Comparison of ENCODE assay signal across 11 cellular contexts in the genomic region with DNA sequence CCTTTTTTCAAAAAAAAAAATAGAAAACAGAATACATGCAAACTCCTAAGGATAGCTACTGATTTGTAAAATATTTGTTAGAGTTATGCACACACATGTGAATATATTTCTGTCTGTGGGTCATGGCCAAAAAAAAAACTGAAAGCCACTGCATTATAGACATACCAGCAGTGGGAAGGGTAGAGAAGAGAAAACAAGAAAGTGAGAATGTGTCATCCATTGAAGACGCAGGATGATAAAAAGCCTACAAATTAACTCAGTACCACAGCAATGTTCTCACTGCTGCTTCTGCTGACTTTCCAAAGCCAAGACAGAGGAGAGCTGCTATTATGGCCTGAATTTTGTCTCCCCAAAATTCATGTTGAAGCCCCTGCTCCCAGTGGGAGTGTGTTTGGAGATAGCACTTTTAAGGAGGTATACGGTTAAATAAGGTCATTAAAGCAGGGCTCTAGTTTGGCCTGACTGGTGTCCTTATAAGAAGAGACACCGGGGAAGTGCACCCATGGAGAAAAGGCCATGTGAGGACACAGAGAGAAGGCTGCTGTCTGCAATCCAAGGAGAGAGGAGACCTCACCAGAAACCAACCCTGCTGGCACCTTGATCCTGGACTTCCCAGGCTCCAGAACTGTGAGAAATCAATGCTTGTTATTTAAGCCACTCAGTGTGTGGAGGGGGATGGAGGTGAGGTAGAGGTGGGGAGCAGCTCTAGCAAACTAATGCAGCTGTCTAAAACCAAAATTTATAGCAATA.
DNase-seq lines count a peak whose midpoint lies in the region; ATAC-seq and TF ChIP-seq lines count a peak whose summit lies in the region.
"Had no signal": no experiment of that assay in that cellular context is flagged by ENCODE, and none has a peak within 500 bp of the region (broad histone marks: within the 10 kb centered on the region; RNA-seq: fewer than 3 reads in every experiment).

No MANE protein-coding gene starts in this region.

- in situ Hi-C loops in IMR-90 (cut with MboI; ENCODE audit: low sequenced_read_pairs): no loop called here

- peaks cover 25% of the 10 kb centered on the region for H3K36me3 Mint-ChIP-seq in Calu3 (ENCODE audit: insufficient read depth, unreplicated experiment)
- H3K36me3 Mint-ChIP-seq in osteocyte (ENCODE audit: unreplicated experiment): no peaks in the 10 kb centered on the region
- H3K36me3 Mint-ChIP-seq in stimulated activated effector memory CD8-positive, alpha-beta T cell treated with anti-CD3 and anti-CD28 coated beads, Interleukin-12 subunit alpha, Interleukin-12 subunit beta, amount 100 ng/mL, for 72 hours: no peaks in the 10 kb centered on the region
- H3K36me3 Mint-ChIP-seq: activated naive CD4-positive, alpha-beta T cell treated with anti-CD3 and anti-CD28 coated beads, Interleukin-2, amount 10 ng/mL, durations not matched to agents 7 days and 5 days; naive thymus-derived CD4-positive, alpha-beta T cell had no signal

- no peak overlapping the region for H4K5ac ChIP-seq in IMR-90 (ENCODE audit: low read depth, low read length)
- H4K5ac ChIP-seq in mesendoderm (ENCODE audit: low read length): no peak overlapping the region

- CTCF ChIA-PET in Calu3 (lab: Charles Lee) (interaction anchor here (0.6 to 1.4 kb wide), 2 partner anchors 61 to 154 kb away, joined by 4 read pairs; no protein-coding TSS in a partner anchor), IMR-90 (lab: Yijun Ruan, JAX) (interaction anchor here (1.4 kb wide), 1 partner anchor 10 kb away, joined by 4 read pairs; no protein-coding TSS in a partner anchor)

- no peak overlapping the region for H2BK5ac ChIP-seq in IMR-90 (ENCODE audit: low read depth, low read length, poor library complexity, severe bottlenecking)
- H2BK5ac ChIP-seq in mesendoderm (ENCODE audit: low read length): no peak overlapping the region

- H3K27me3 ChIP-seq in IMR-90 (ENCODE audit: control insufficient read depth, insufficient read depth, low read length): no peaks in the 10 kb centered on the region
- no peaks in the 10 kb centered on the region for H3K27me3 ChIP-seq in mesendoderm (ENCODE audit: insufficient read depth, low read length, poor library complexity)

- H3K4me1 Mint-ChIP-seq in Calu3 (ENCODE audit: low read depth, unreplicated experiment) (peaks cover 42% of the 10 kb centered on the region), osteocyte (ENCODE audit: unreplicated experiment) (peaks cover 47% of the 10 kb centered on the region)
- H3K4me1 Mint-ChIP-seq in stimulated activated effector memory CD8-positive, alpha-beta T cell treated with anti-CD3 and anti-CD28 coated beads, Interleukin-12 subunit alpha, Interleukin-12 subunit beta, amount 100 ng/mL, for 72 hours: no peaks in the 10 kb centered on the region
- H3K4me1 Mint-ChIP-seq: activated naive CD4-positive, alpha-beta T cell treated with anti-CD3 and anti-CD28 coated beads, Interleukin-2, amount 10 ng/mL, durations not matched to agents 7 days and 5 days; naive thymus-derived CD4-positive, alpha-beta T cell had no signal

- no peak overlapping the region for H3K4me2 ChIP-seq in IMR-90 (ENCODE audit: low read depth, low read length)
- H3K4me2 ChIP-seq in mesendoderm (ENCODE audit: low read length): no peak overlapping the region

- no peak for TF ChIP-seq POLR2A in IMR-90 (IDR thresholded peaks at IDR 0.05; ENCODE audit: low read depth, low read length)

- H3K79me1 ChIP-seq in IMR-90 (ENCODE audit: low read depth in 1 of 2, low read length in 2 of 2) (peaks cover 0 to 34% of the 10 kb centered on the region in 2 experiments; a peak in 2 of 4 replicates), mesendoderm (ENCODE audit: low read length) (no peaks in the 10 kb centered on the region)

- H4K8ac ChIP-seq in IMR-90 (ENCODE audit: low read depth in 2 of 2, low read length in 2 of 2) (no peak overlapping the region), mesendoderm (ENCODE audit: low read depth, low read length) (no peak overlapping the region)

- H3K4me3 Mint-ChIP-seq in Calu3 (ENCODE audit: low read depth, unreplicated experiment) (peak overlapping the region; percentile 41), osteocyte (ENCODE audit: unreplicated experiment) (no peak overlapping the region)
- H3K4me3 Mint-ChIP-seq in stimulated activated effector memory CD8-positive, alpha-beta T cell treated with anti-CD3 and anti-CD28 coated beads, Interleukin-12 subunit alpha, Interleukin-12 subunit beta, amount 100 ng/mL, for 72 hours: no peak overlapping the region
- H3K4me3 Mint-ChIP-seq: activated naive CD4-positive, alpha-beta T cell treated with anti-CD3 and anti-CD28 coated beads, Interleukin-2, amount 10 ng/mL, durations not matched to agents 7 days and 5 days; naive thymus-derived CD4-positive, alpha-beta T cell had no signal

- TF ChIP-seq CTCF in Calu3 (IDR thresholded peaks at IDR 0.05; ENCODE audit: unreplicated experiment) (no peak), IMR-90 (conservative IDR thresholded peaks at IDR 0.05; ENCODE audit: low read depth, low read length) (no peak), epithelial cell of proximal tubule (conservative IDR thresholded peaks at IDR 0.05; ENCODE audit: low read depth, low read length) (no peak), osteocyte (IDR thresholded peaks at IDR 0.05) (no peak)

- no peaks in the 10 kb centered on the region for H3K9me3 ChIP-seq in IMR-90 (ENCODE audit: control insufficient read depth, insufficient read depth, low read length)

- intact Hi-C loops in Calu3 (cut with micrococcal nuclease; ENCODE audit: unreplicated experiment) (loop anchor here (2.0 to 5.0 kb wide), 2 partner anchors 23 to 63 kb away; no protein-coding TSS in a partner anchor), IMR-90 (cut with micrococcal nuclease) (no loop called here)

- H3K9me3 Mint-ChIP-seq in Calu3 (ENCODE audit: low read depth, unreplicated experiment) (no peaks in the 10 kb centered on the region), osteocyte (ENCODE audit: unreplicated experiment) (no peaks in the 10 kb centered on the region)
- no peaks in the 10 kb centered on the region for H3K9me3 Mint-ChIP-seq in stimulated activated effector memory CD8-positive, alpha-beta T cell treated with anti-CD3 and anti-CD28 coated beads, Interleukin-12 subunit alpha, Interleukin-12 subunit beta, amount 100 ng/mL, for 72 hours
- H3K9me3 Mint-ChIP-seq: activated naive CD4-positive, alpha-beta T cell treated with anti-CD3 and anti-CD28 coated beads, Interleukin-2, amount 10 ng/mL, durations not matched to agents 7 days and 5 days; naive thymus-derived CD4-positive, alpha-beta T cell had no signal

- peak overlapping the region; percentile 13; the same call in 1 of the 2 replicates for H4K91ac ChIP-seq in IMR-90 (ENCODE audit: insufficient read depth, low read depth, low read length)

- H3K27ac Mint-ChIP-seq in Calu3 (ENCODE audit: unreplicated experiment) (peak overlapping the region; percentile 97), osteocyte (ENCODE audit: unreplicated experiment) (peak overlapping the region; percentile 64)
- no peak overlapping the region for H3K27ac Mint-ChIP-seq in stimulated activated effector memory CD8-positive, alpha-beta T cell treated with anti-CD3 and anti-CD28 coated beads, Interleukin-12 subunit alpha, Interleukin-12 subunit beta, amount 100 ng/mL, for 72 hours
- H3K27ac Mint-ChIP-seq: activated naive CD4-positive, alpha-beta T cell treated with anti-CD3 and anti-CD28 coated beads, Interleukin-2, amount 10 ng/mL, durations not matched to agents 7 days and 5 days; naive thymus-derived CD4-positive, alpha-beta T cell had no signal

- H2AK5ac ChIP-seq in IMR-90 (ENCODE audit: low read depth, low read length): peak overlapping the region; percentile 69; the same call in 1 of the 2 replicates
- no peak overlapping the region for H2AK5ac ChIP-seq in mesendoderm (ENCODE audit: low read length)

- peaks cover 19% of the 10 kb centered on the region for H3K9me1 ChIP-seq in IMR-90 (ENCODE audit: insufficient read depth, low read length)

- no peaks in the 10 kb centered on the region for H3K27me3 Mint-ChIP-seq in Calu3 (ENCODE audit: unreplicated experiment)
- H3K27me3 Mint-ChIP-seq in osteocyte (ENCODE audit: unreplicated experiment): no peaks in the 10 kb centered on the region
- H3K27me3 Mint-ChIP-seq: activated naive CD4-positive, alpha-beta T cell treated with anti-CD3 and anti-CD28 coated beads, Interleukin-2, amount 10 ng/mL, durations not matched to agents 7 days and 5 days; naive thymus-derived CD4-positive, alpha-beta T cell had no signal

- H3K4me1 ChIP-seq in IMR-90 (ENCODE audit: control insufficient read depth, insufficient read depth, low read length) (peaks cover 9% of the 10 kb centered on the region), mesendoderm (ENCODE audit: control insufficient read depth, low read depth, low read length) (no peaks in the 10 kb centered on the region)

- TF ChIP-seq RAD21 in IMR-90 (IDR thresholded peaks at IDR 0.05; ENCODE audit: low read length): no peak

- peak overlapping the region; percentile 12 for H2AK9ac ChIP-seq in IMR-90 (replicated peaks; ENCODE audit: low read depth, low read length, poor library complexity)

- no peak overlapping the region for H3K4me3 ChIP-seq in IMR-90 (ENCODE audit: insufficient read depth, low read depth, low read length)
- no peak overlapping the region for H3K4me3 ChIP-seq in epithelial cell of proximal tubule (ENCODE audit: low read depth, low read length)
- no peak overlapping the region for H3K4me3 ChIP-seq in mesendoderm (ENCODE audit: low read length)

- WGBS in IMR-90 (ENCODE audit: extremely low coverage in 2 of 2, insufficient read length in 1 of 2), 2 experiments: no CpG with 5 or more reads among the region's 3 CpGs
- WGBS in mesendoderm (ENCODE audit: extremely low coverage, insufficient coverage, low lambda C conversion rate): no CpG with 5 or more reads among the region's 3 CpGs

- POLR2A ChIA-PET in IMR-90 (lab: Charles Lee; ENCODE audit: unreplicated experiment): interaction anchor here (0.6 kb wide), 1 partner anchor 23 kb away, joined by 4 read pairs; no protein-coding TSS in a partner anchor

- no peak overlapping the region for H3K9ac ChIP-seq in IMR-90 (ENCODE audit: low read depth, low read length)
- no peak overlapping the region for H3K9ac ChIP-seq in mesendoderm (ENCODE audit: low read length)

- peak overlapping the region; percentile 46; the same call in 1 of the 2 replicates for H3K23ac ChIP-seq in IMR-90 (ENCODE audit: low read depth, low read length)
- no peak overlapping the region for H3K23ac ChIP-seq in mesendoderm (ENCODE audit: low read length)

- DNase-seq in Calu3 (no peak), IMR-90 (no peak), epithelial cell of proximal tubule (ENCODE audit: low read depth) (peak; percentile 41), osteocyte (ENCODE audit: extremely low spot score, unreplicated experiment) (no peak), mesendoderm (no peak), NCI-H446 (lab: John Stamatoyannopoulos, UW) (no peak)
- no peak for DNase-seq in stimulated activated effector memory CD8-positive, alpha-beta T cell treated with anti-CD3 and anti-CD28 coated beads, Interleukin-12 subunit alpha, Interleukin-12 subunit beta, amount 100 ng/mL, for 72 hours (ENCODE audit: low spot score in 2 of 2)
- DNase-seq: activated naive CD4-positive, alpha-beta T cell treated with anti-CD3 and anti-CD28 coated beads, Interleukin-2, amount 10 ng/mL, durations not matched to agents 7 days and 5 days; naive thymus-derived CD4-positive, alpha-beta T cell; WERI-Rb-1 had no signal

- 0 out of 2 replicates have a peak, but pooled peaks cover 5% of the 10 kb centered on the region for H4K20me1 ChIP-seq in IMR-90 (ENCODE audit: insufficient read depth, low read length)

- dilution Hi-C loops in IMR-90 (cut with HindIII; ENCODE audit: low sequenced_read_pairs, unreplicated experiment): no loop called here

- no peaks in the 10 kb centered on the region for H3K79me2 ChIP-seq in mesendoderm (ENCODE audit: control insufficient read depth, insufficient read depth, low read length)

- ATAC-seq in IMR-90 (ENCODE audit: low read depth) (peak; percentile 19; the same call in 1 of the 2 replicates), GM18520 (IDR thresholded peaks at IDR 0.05; ENCODE audit: unreplicated experiment) (no peak)
- ATAC-seq in stimulated activated effector memory CD8-positive, alpha-beta T cell treated with anti-CD3 and anti-CD28 coated beads, Interleukin-12 subunit alpha, Interleukin-12 subunit beta, amount 100 ng/mL, for 72 hours: no peak
- ATAC-seq: naive thymus-derived CD4-positive, alpha-beta T cell had no signal

- H3K4ac ChIP-seq in IMR-90 (ENCODE audit: low read depth, low read length): peak overlapping the region; percentile 74; the same call in 1 of the 2 replicates
- H3K4ac ChIP-seq in mesendoderm (ENCODE audit: low read depth, low read length): no peak overlapping the region

- H3K27ac ChIP-seq in IMR-90 (ENCODE audit: insufficient read depth, low read length) (no peak overlapping the region), mesendoderm (ENCODE audit: low read depth, low read length) (no peak overlapping the region)
- H3K27ac ChIP-seq: WERI-Rb-1 had no signal

- H2AFZ ChIP-seq in IMR-90 (replicated peaks; ENCODE audit: low read length, poor library complexity): no peak overlapping the region

- H3K18ac ChIP-seq in IMR-90 (ENCODE audit: low read depth, low read length) (no peak overlapping the region), mesendoderm (ENCODE audit: low read length) (no peak overlapping the region)

- H2BK20ac ChIP-seq in IMR-90 (ENCODE audit: low read depth, low read length): peak overlapping the region; percentile 45; the same call in 1 of the 2 replicates

- peak overlapping the region; percentile 45 for H2BK120ac ChIP-seq in IMR-90 (ENCODE audit: low read depth, low read length)
- H2BK120ac ChIP-seq in mesendoderm (ENCODE audit: low read depth, low read length): no peak overlapping the region

- H3K56ac ChIP-seq in IMR-90 (ENCODE audit: extremely low read depth, insufficient read depth, low read length): no peak overlapping the region
- no peak overlapping the region for H3K56ac ChIP-seq in mesendoderm (ENCODE audit: low read length)

- peak overlapping the region; percentile 76 for H3K14ac ChIP-seq in IMR-90 (replicated peaks; ENCODE audit: low read depth, low read length)

- BruUV-seq in Calu3 (replicated peaks; lab: Mats Ljungman, UMichigan) (no TSS peak), IMR-90 (replicated peaks; lab: Mats Ljungman, UMichigan) (no TSS peak)

- H3K36me3 ChIP-seq in IMR-90 (ENCODE audit: control insufficient read depth, insufficient read depth, low read length) (no peaks in the 10 kb centered on the region), mesendoderm (ENCODE audit: control insufficient read depth, insufficient read depth, low read length) (no peaks in the 10 kb centered on the region)

- H2BK15ac ChIP-seq in IMR-90 (ENCODE audit: low read depth, low read length): peak overlapping the region; percentile 25; the same call in 1 of the 3 replicates
- H2BK15ac ChIP-seq in mesendoderm (replicated peaks; ENCODE audit: low read depth): no peak overlapping the region
